Comparison of ENCODE assay signal across 11 cellular contexts in genomic region chr12:75917083-75917482, GRCh38.
DNase-seq lines count a peak whose midpoint lies in the region; ATAC-seq, FAIRE-seq and TF ChIP-seq lines count a peak whose summit lies in the region.
"Had no signal": no experiment of that assay in that cellular context is flagged by ENCODE, and none has a peak within 500 bp of the region (broad histone marks: within the 10 kb centered on the region; RNA-seq: fewer than 3 reads in every experiment).

No MANE protein-coding gene starts in this region.

- H3K4me3 ChIP-seq in A549 (no peak overlapping the region), pancreas (no peak overlapping the region), mucosa of descending colon (no peak overlapping the region)
- H3K4me3 ChIP-seq: neural progenitor cell had no signal

- no peak for TF ChIP-seq POLR2A in A549 (IDR thresholded peaks at IDR 0.05; ENCODE audit: low read length)

- no peak overlapping the region for H3K27ac ChIP-seq in A549
- H3K27ac ChIP-seq in pancreas = no peak overlapping the region
- H3K27ac ChIP-seq: neural progenitor cell had no signal

- DNase-seq in A549 (ENCODE audit: low read depth in 1 of 2, low spot score in 1 of 2) (no peak), NOMO-1 treated with DMSO at 0.1 percent for 48 hours (lab: John Stamatoyannopoulos, UW; ENCODE audit: unreplicated experiment) (peak; percentile 90), pancreas (no peak), COLO668 (lab: John Stamatoyannopoulos, UW; ENCODE audit: unreplicated experiment) (no peak), mucosa of descending colon (no peak), NCI-H510A treated with DMSO at 0.1 percent for 48 hours (lab: John Stamatoyannopoulos, UW) (no peak)
- DNase-seq: NCI-H2227 treated with DMSO at 0.1 percent for 48 hours; stimulated activated naive CD4-positive, alpha-beta T cell had no signal

- no peaks in the 10 kb centered on the region for H3K27me3 ChIP-seq in pancreas
- H3K27me3 ChIP-seq: neural progenitor cell had no signal

- H3K36me3 ChIP-seq in pancreas (no peaks in the 10 kb centered on the region), mucosa of descending colon (ENCODE audit: low read depth) (no peaks in the 10 kb centered on the region)
- H3K36me3 ChIP-seq: neural progenitor cell had no signal

- H3K4me1 ChIP-seq in A549 (peaks cover 3% of the 10 kb centered on the region; the same call in 2 of the 3 replicates), pancreas (peaks cover 0 to 7% (median 6%) of the 10 kb centered on the region in 3 donors), mucosa of descending colon (ENCODE audit: low read depth) (peaks cover 4% of the 10 kb centered on the region)

- CTCF ChIA-PET in A549 (lab: Yijun Ruan, JAX) = interaction anchor here (1.0 kb wide), 1 partner anchor 38 kb away, joined by 3 read pairs; no protein-coding TSS in a partner anchor

- no peak for TF ChIP-seq CTCF in A549 (IDR thresholded peaks at IDR 0.05)
- no peak for TF ChIP-seq CTCF in pancreas (IDR thresholded peaks at IDR 0.05)
- TF ChIP-seq CTCF in mucosa of descending colon (IDR thresholded peaks at IDR 0.05) = no peak

- intact Hi-C loops in pancreas (cut with DNase I) = no loop called here
- intact Hi-C loops in mucosa of descending colon (cut with DNase I, micrococcal nuclease) = no loop called here

- peak; percentile 43 for FAIRE-seq in A549 (lab: Jason Lieb, UNC)
- no peak for FAIRE-seq in pancreas (lab: Jason Lieb, UNC)

- POLR2A ChIA-PET in A549 (lab: Yijun Ruan, JAX) = no interaction called here

- ATAC-seq in A549 (no peak), GM18909 (IDR thresholded peaks at IDR 0.05; ENCODE audit: poor library complexity, unreplicated experiment) (peak; percentile 76), HG02870 (IDR thresholded peaks at IDR 0.05; ENCODE audit: unreplicated experiment) (peak; percentile 59), pancreas (no peak), mucosa of descending colon (no peak)

- H3K9me3 ChIP-seq in A549 (no peaks in the 10 kb centered on the region), pancreas (no peaks in the 10 kb centered on the region), mucosa of descending colon (no peaks in the 10 kb centered on the region)

- no peak for TF ChIP-seq EP300 in A549 (IDR thresholded peaks at IDR 0.05)

- no peak for TF ChIP-seq RAD21 in A549 (conservative IDR thresholded peaks at IDR 0.05 in 1 of 2, IDR thresholded peaks at IDR 0.05 in 1 of 2)

- no peak overlapping the region for H3K4me2 ChIP-seq in A549
- H3K4me2 ChIP-seq: neural progenitor cell had no signal

TF ChIP-seq in A549, 52 proteins besides CTCF, POLR2A, EP300 and RAD21:
- TF ChIP-seq JUNB (IDR thresholded peaks at IDR 0.05) (no peak), MAX (IDR thresholded peaks at IDR 0.05) (no peak), ZNF302 (CRISPR knock-in tag; IDR thresholded peaks at IDR 0.05) (no peak), JUN (IDR thresholded peaks at IDR 0.05) (no peak), PHF8 (IDR thresholded peaks at IDR 0.05; ENCODE audit: borderline replicate concordance, low read depth) (no peak), BHLHE40 (IDR thresholded peaks at IDR 0.05; ENCODE audit: low read depth, low read length) (no peak)
TF ChIP-seq in A549: peak in this region for 0.

Comparison
In these comparisons a context has a peak if more than half of its experiments do, and no peak if none do; other contexts are left out.
1. ATAC-seq: peak in GM18909 (single experiment) and HG02870 (single experiment); none in A549 (0 of 2), pancreas (0 of 4) and mucosa of descending colon (single experiment).